Comparison of ENCODE assay signal across 8 cellular contexts in genomic region chr9:89309608-89310485, GRCh38. TPM values are rescaled to one million over a fixed set of nuclear protein-coding genes. Genes with fewer than 3 reads are reported as not detected.
DNase-seq lines count a peak whose midpoint lies in the region; ATAC-seq, FAIRE-seq and TF ChIP-seq lines count a peak whose summit lies in the region.

No MANE protein-coding gene starts in this region.

- peak overlapping the region; percentile 99 for H3K27ac ChIP-seq in K562 (ENCODE audit: extremely low read depth, low read depth, low read length)
- H3K27ac ChIP-seq in tibial artery = peak overlapping the region; percentile 100

- no peak for TF ChIP-seq RAD21 in K562 (CRISPR knock-in tag; conservative IDR thresholded peaks at IDR 0.05 in 1 of 2, IDR thresholded peaks at IDR 0.05 in 1 of 2)

- H2AFZ ChIP-seq in K562 (ENCODE audit: low read depth, low read length) = no peak overlapping the region

- H3K27me3 ChIP-seq in K562 (ENCODE audit: control insufficient read depth in 2 of 2, insufficient read depth in 2 of 2, low read length in 2 of 2) (no peaks in the 10 kb centered on the region), tibial artery (no peaks in the 10 kb centered on the region)

- no peak for TF ChIP-seq CTCF in K562 (IDR thresholded peaks at IDR 0.05 in 2 of 3, conservative IDR thresholded peaks at IDR 0.05 in 1 of 3; ENCODE audit: insufficient read depth in 2 of 3, low read depth in 1 of 3, low read length in 3 of 3)
- no peak for TF ChIP-seq CTCF in lower leg skin (IDR thresholded peaks at IDR 0.05)
- TF ChIP-seq CTCF in tibial artery (IDR thresholded peaks at IDR 0.05) = no peak

- TF ChIP-seq EP300 in K562 (IDR thresholded peaks at IDR 0.05; ENCODE audit: low read length) = 0 out of 2 replicates have a peak, but pooled peaks have one; percentile 11

- H3K4me2 ChIP-seq in K562 (ENCODE audit: insufficient read depth, low read length) = peak overlapping the region; percentile 78

- H3K9ac ChIP-seq in K562 (ENCODE audit: insufficient read depth in 1 of 2, low read depth in 2 of 2, low read length in 2 of 2) = peak overlapping the region; percentile 97 to 100

- CTCF ChIA-PET in K562 (lab: Yijun Ruan, JAX; ENCODE audit: low intra/inter-chr PET ratio) = no interaction called here

- H3K36me3 ChIP-seq in K562 (ENCODE audit: control insufficient read depth, insufficient read depth, low read length) (peaks cover 27% of the 10 kb centered on the region), tibial artery (peaks cover 0 to 1% (median 0%) of the 10 kb centered on the region in 3 donors)

- peaks cover 50% of the 10 kb centered on the region for H3K79me2 ChIP-seq in K562 (ENCODE audit: control insufficient read depth, insufficient read depth, low read length)

- in situ Hi-C loops in Caki2 (cut with HindIII; ENCODE audit: low pct_unique_long_range_greater_than_20kb, low sequenced_read_pairs) (no loop called here), K562 (cut with MboI) (no loop called here)

- DNase-seq in Caki2 (ENCODE audit: low read depth) (peak; percentile 25), NAMALWA (ENCODE audit: low spot score) (peak; percentile 59), K562 (ENCODE audit: extremely low read depth in 1 of 4, low spot score in 3 of 4) (peak in 2 of 4 experiments; percentile 41 to 72), lower leg skin (ENCODE audit: low spot score in 2 of 2) (no peak), tibial artery (no peak), NCI-H2081 treated with DMSO at 0.1 percent for 48 hours (lab: John Stamatoyannopoulos, UW) (no peak), NCI-H128 (lab: John Stamatoyannopoulos, UW; ENCODE audit: unreplicated experiment) (no peak)

- TF ChIP-seq POLR2A in K562 (conservative IDR thresholded peaks at IDR 0.05) (peak; percentile 91), lower leg skin (IDR thresholded peaks at IDR 0.05) (no peak)

- H4K20me1 ChIP-seq in K562 (replicated peaks; ENCODE audit: control insufficient read depth, insufficient read depth, low read length) = peaks cover 26% of the 10 kb centered on the region

- intact Hi-C loops in K562 (cut with micrococcal nuclease) (no loop called here), lower leg skin (cut with DNase I; ENCODE audit: low total_unique reads) (no loop called here), tibial artery (cut with DNase I; ENCODE audit: low total_unique reads) (no loop called here)

- H3K9me1 ChIP-seq in K562 (ENCODE audit: control insufficient read depth, insufficient read depth, low read length) = peaks cover under 1% of the 10 kb centered on the region

- H3K4me3 ChIP-seq in K562 = peak overlapping the region; percentile 84
- H3K4me3 ChIP-seq in lower leg skin (ENCODE audit: low read depth, poor library complexity, severe bottlenecking) = peak overlapping the region; percentile 86
- H3K4me3 ChIP-seq in tibial artery = peak overlapping the region; percentile 82 to 91

- POLR2A ChIA-PET in K562 (lab: Yijun Ruan, JAX) = interaction anchor here (0.6 to 1.3 kb wide), 6 partner anchors 9 to 342 kb away, joined by 3 to 4 read pairs (median 3); partner anchors contain the start of gene SECISBP2

- BruUV-seq in K562 (replicated peaks; lab: Mats Ljungman, UMichigan) = TSS peak; percentile 90

- no peaks in the 10 kb centered on the region for H3K9me3 ChIP-seq in K562 (replicated peaks; ENCODE audit: control insufficient read depth, insufficient read depth, low read depth, low read length)
- no peaks in the 10 kb centered on the region for H3K9me3 ChIP-seq in tibial artery

- H3K4me1 ChIP-seq in K562 (replicated peaks in 1 of 2; ENCODE audit: control insufficient read depth in 2 of 2, insufficient read depth in 2 of 2, low read length in 2 of 2) (peaks cover 7 to 8% of the 10 kb centered on the region in 2 experiments; a peak in 3 of 5 replicates), tibial artery (peaks cover 0 to 22% (median 17%) of the 10 kb centered on the region in 4 donors)

- no peak for FAIRE-seq in K562 (lab: Jason Lieb, UNC)

- ATAC-seq in K562 = peak; percentile 43
- ATAC-seq in GM18502 (IDR thresholded peaks at IDR 0.05; ENCODE audit: poor library complexity, unreplicated experiment) = no peak

- under 1% methylated on average over 15 of the region's 25 CpGs for WGBS in K562 (ENCODE audit: insufficient coverage, low coverage, missing lambda C conversion rate)
- WGBS in lower leg skin, 2 donors = 25% methylated on average over 25 of the region's 25 CpGs

TF ChIP-seq in K562, 482 proteins besides CTCF, POLR2A, EP300 and RAD21 (continues in another document):
- TF ChIP-seq IRF2 (CRISPR knock-in tag; IDR thresholded peaks at IDR 0.05) (no peak), SNAPC5 (CRISPR knock-in tag; IDR thresholded peaks at IDR 0.05) (no peak), SREBF2 (CRISPR knock-in tag; IDR thresholded peaks at IDR 0.05) (no peak), ZBTB43 (CRISPR knock-in tag; IDR thresholded peaks at IDR 0.05) (no peak), EWSR1 (IDR thresholded peaks at IDR 0.05; ENCODE audit: borderline replicate concordance, low read depth, partially characterized antibody) (no peak), MAZ (CRISPR knock-in tag; conservative IDR thresholded peaks at IDR 0.05 in 1 of 2, IDR thresholded peaks at IDR 0.05 in 1 of 2) (no peak), CAMTA2 (CRISPR knock-in tag; conservative IDR thresholded peaks at IDR 0.05) (no peak), TRIM28 (IDR thresholded peaks at IDR 0.05) (no peak), GTF2A2 (tag; IDR thresholded peaks at IDR 0.05) (peak; percentile 22; the same call in 1 of the 2 replicates), CBFA2T3 (IDR thresholded peaks at IDR 0.05) (no peak)
- TF ChIP-seq, protein P1, sequence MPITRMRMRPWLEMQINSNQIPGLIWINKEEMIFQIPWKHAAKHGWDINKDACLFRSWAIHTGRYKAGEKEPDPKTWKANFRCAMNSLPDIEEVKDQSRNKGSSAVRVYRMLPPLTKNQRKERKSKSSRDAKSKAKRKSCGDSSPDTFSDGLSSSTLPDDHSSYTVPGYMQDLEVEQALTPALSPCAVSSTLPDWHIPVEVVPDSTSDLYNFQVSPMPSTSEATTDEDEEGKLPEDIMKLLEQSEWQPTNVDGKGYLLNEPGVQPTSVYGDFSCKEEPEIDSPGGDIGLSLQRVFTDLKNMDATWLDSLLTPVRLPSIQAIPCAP (CRISPR knock-in tag; IDR thresholded peaks at IDR 0.05; ENCODE audit: borderline replicate concordance) = no peak

RNA-seq across cellular contexts. Expression of gene CKS2, which starts 1.1 kb away (rescaled TPM):
- 412 and 461 TPM in 2 replicates for total RNA-seq in Caki2 (2014; rRNA removed; shearing (Covaris generic); ENCODE audit: low replicate concordance)
- total RNA-seq in K562 (2011; cell fraction: chromatin; rRNA removed; ENCODE audit: low replicate concordance) = 19.4 and 24.0 TPM in 2 replicates
- total RNA-seq in K562 (2011; cell fraction: nucleolus; rRNA removed) = 23.8 TPM in 2 replicates
- total RNA-seq in K562 (2011; cell fraction: nucleoplasm; rRNA removed) = 42.3 and 44.0 TPM in 2 replicates
- 92.9 and 123 TPM in 2 replicates for total RNA-seq in K562 (2014; rRNA removed)
- 300 and 321 TPM in 2 replicates for total RNA-seq in K562 (2014; rRNA removed; fragmentation: Illumina TruSeq; extraction: Trizol)
- total RNA-seq in K562 (2015; rRNA removed; fragmentation: Illumina TruSeq; extraction: Trizol) = 339 and 348 TPM in 2 replicates
- 146 and 167 TPM in 2 replicates for total RNA-seq in K562 (2021)
- polyA plus RNA-seq in K562 (2011; rRNA removed) = 429 and 448 TPM in 2 replicates
- 508 and 550 TPM in 2 replicates for polyA plus RNA-seq in K562 (2011; cell fraction: cytosol; rRNA removed)
- polyA plus RNA-seq in K562 (2011; cell fraction: nucleus; rRNA removed) = 67.9 and 138 TPM in 2 replicates
- 138 and 394 TPM in 2 replicates for polyA plus RNA-seq in K562 (2012)
- polyA plus RNA-seq in K562 (2014; fragmentation: Illumina TruSeq; extraction: Trizol) = 248 and 256 TPM in 2 replicates
- polyA plus RNA-seq in K562 (2014; fragmentation: Nextera tagmentation; extraction: Ambion mirVana) = 100 to 1,000 TPM; 853 to 941 TPM
- 241 and 319 TPM in 2 replicates for polyA plus RNA-seq in K562 (2014; rRNA removed)
- 181 and 187 TPM in 2 replicates for polyA minus RNA-seq in K562 (2011; rRNA and poly(A)+ RNA removed)
- polyA minus RNA-seq in K562 (2011; cell fraction: cytosol; rRNA and poly(A)+ RNA removed) = 77.6 and 77.9 TPM in 2 replicates
- polyA minus RNA-seq in K562 (2011; cell fraction: nucleus; rRNA and poly(A)+ RNA removed) = 18.2 and 31.9 TPM in 2 replicates
- 10 to 100 TPM in 3 of 4 donors, 1 to 10 TPM in 1; 9.4 to 25.4 (median 21.1) TPM for total RNA-seq in lower leg skin

RNA-seq across cellular contexts. Expression of gene SECISBP2, which starts 8.5 kb away (rescaled TPM):
- total RNA-seq in Caki2 (2014; rRNA removed; shearing (Covaris generic); ENCODE audit: low replicate concordance) = 12.4 and 18.5 TPM in 2 replicates
- 54.0 and 118 TPM in 2 replicates for total RNA-seq in K562 (2011; cell fraction: chromatin; rRNA removed; ENCODE audit: low replicate concordance)
- 25.5 and 35.9 TPM in 2 replicates for total RNA-seq in K562 (2011; cell fraction: nucleolus; rRNA removed)
- total RNA-seq in K562 (2011; cell fraction: nucleoplasm; rRNA removed) = 63.3 and 77.9 TPM in 2 replicates
- 20.1 and 20.6 TPM in 2 replicates for total RNA-seq in K562 (2014; rRNA removed)
- 27.7 and 30.6 TPM in 2 replicates for total RNA-seq in K562 (2014; rRNA removed; fragmentation: Illumina TruSeq; extraction: Trizol)
- 25.6 and 26.1 TPM in 2 replicates for total RNA-seq in K562 (2015; rRNA removed; fragmentation: Illumina TruSeq; extraction: Trizol)
- 23.9 and 25.0 TPM in 2 replicates for total RNA-seq in K562 (2021)
- 39.7 and 41.6 TPM in 2 replicates for polyA plus RNA-seq in K562 (2011; rRNA removed)
- 15.8 and 21.9 TPM in 2 replicates for polyA plus RNA-seq in K562 (2011; cell fraction: cytosol; rRNA removed)
- 56.1 and 71.8 TPM in 2 replicates for polyA plus RNA-seq in K562 (2011; cell fraction: nucleus; rRNA removed)
- 16.4 and 25.8 TPM in 2 replicates for polyA plus RNA-seq in K562 (2012)
- 30.8 and 36.0 TPM in 2 replicates for polyA plus RNA-seq in K562 (2014; fragmentation: Illumina TruSeq; extraction: Trizol)
- 1 to 10 TPM; 3.2 to 3.9 TPM for polyA plus RNA-seq in K562 (2014; fragmentation: Nextera tagmentation; extraction: Ambion mirVana)
- polyA plus RNA-seq in K562 (2014; rRNA removed) = 26.6 and 31.0 TPM in 2 replicates
- 24.6 and 30.1 TPM in 2 replicates for polyA minus RNA-seq in K562 (2011; rRNA and poly(A)+ RNA removed)
- 9.4 and 14.0 TPM in 2 replicates for polyA minus RNA-seq in K562 (2011; cell fraction: cytosol; rRNA and poly(A)+ RNA removed)
- 23.8 and 38.4 TPM in 2 replicates for polyA minus RNA-seq in K562 (2011; cell fraction: nucleus; rRNA and poly(A)+ RNA removed)
- total RNA-seq in lower leg skin = 10 to 100 TPM; 38.3 to 67.3 (median 41.9) TPM

Comparison
In these comparisons a context has a peak if more than half of its experiments do, and no peak if none do; other contexts are left out.
1. DNase-seq: peak in Caki2 (single experiment) and NAMALWA (single experiment); none in lower leg skin (0 of 2), tibial artery (0 of 2), NCI-H2081 treated with DMSO at 0.1 percent for 48 hours (single experiment) and NCI-H128 (single experiment).
2. Peak in every context shown above with its lines, with median percentiles within 50 percentile points of each other: H3K4me3 ChIP-seq.